ENCODE assay signal across 10 cellular contexts in genomic region chr1:211938473-211939080, GRCh38.
DNase-seq lines count a peak whose midpoint lies in the region; ATAC-seq and TF ChIP-seq lines count a peak whose summit lies in the region.
"Had no signal": no experiment of that assay in that cellular context is flagged by ENCODE, and none has a peak within 500 bp of the region (broad histone marks: within the 10 kb centered on the region; RNA-seq: fewer than 3 reads in every experiment).

No MANE protein-coding gene starts in this region.

- no peaks in the 10 kb centered on the region for H3K27me3 Mint-ChIP-seq in Calu3 (ENCODE audit: unreplicated experiment)

- WGBS in ovary, 3 donors = 3 to 10% (median 5%) methylated on average over 3 of the region's 3 CpGs

- no TSS peak for BruUV-seq in Calu3 (replicated peaks; lab: Mats Ljungman, UMichigan)

- H3K4me1 Mint-ChIP-seq in Calu3 (ENCODE audit: low read depth, unreplicated experiment) = no peaks in the 10 kb centered on the region

- no peaks in the 10 kb centered on the region for H3K9me3 ChIP-seq in ovary

- no peaks in the 10 kb centered on the region for H3K36me3 ChIP-seq in ovary

- TF ChIP-seq CTCF in ovary (IDR thresholded peaks at IDR 0.05) (no peak), Calu3 (IDR thresholded peaks at IDR 0.05; ENCODE audit: unreplicated experiment) (no peak)

- no peak overlapping the region for H3K27ac Mint-ChIP-seq in Calu3 (ENCODE audit: unreplicated experiment)

- TF ChIP-seq POLR2A in ovary (IDR thresholded peaks at IDR 0.05) = no peak

- H3K9me3 Mint-ChIP-seq in Calu3 (ENCODE audit: low read depth, unreplicated experiment) = no peaks in the 10 kb centered on the region

- peaks cover 7% of the 10 kb centered on the region for H3K36me3 Mint-ChIP-seq in Calu3 (ENCODE audit: insufficient read depth, unreplicated experiment)

- H3K4me3 Mint-ChIP-seq in Calu3 (ENCODE audit: low read depth, unreplicated experiment) = no peak overlapping the region

- peak; percentile 4 for DNase-seq in central memory CD4-positive, alpha-beta T cell
- DNase-seq in ovary (no peak), NCI-H1694 treated with DMSO at 0.1 percent for 48 hours (lab: John Stamatoyannopoulos, UW) (no peak), Calu3 (no peak)
- DNase-seq: activated CD8-positive, alpha-beta memory T cell treated with anti-CD3 and anti-CD28 coated beads for 24 hours; NCI-H1105; stimulated activated CD4-positive, alpha-beta T cell treated with anti-CD3 and anti-CD28 coated beads, Interleukin-4, amount 100 ng/mL, for 4 hours had no signal

- intact Hi-C loops in ovary (cut with DNase I) = no loop called here
- intact Hi-C loops in Calu3 (cut with micrococcal nuclease; ENCODE audit: unreplicated experiment) = no loop called here

- H3K4me3 ChIP-seq in ovary = peak overlapping the region; percentile 9

- peak overlapping the region in 1 of 2 donors; percentile 10 for H3K27ac ChIP-seq in ovary

- no peaks in the 10 kb centered on the region for H3K27me3 ChIP-seq in ovary

- TF ChIP-seq EP300 in ovary (IDR thresholded peaks at IDR 0.05) = no peak

- ATAC-seq in GM19035 (IDR thresholded peaks at IDR 0.05; ENCODE audit: unreplicated experiment) (peak; percentile 37), HG03135 (IDR thresholded peaks at IDR 0.05; ENCODE audit: unreplicated experiment) (peak; percentile 36), HG02970 (IDR thresholded peaks at IDR 0.05; ENCODE audit: low FRiP score, unreplicated experiment) (no peak)

- H3K4me1 ChIP-seq in ovary (ENCODE audit: insufficient read depth) = peaks cover 5% of the 10 kb centered on the region

- CTCF ChIA-PET in Calu3 (lab: Charles Lee) = interaction anchor here (0.6 kb wide), 1 partner anchor 354 kb away, joined by 3 read pairs; no protein-coding TSS in a partner anchor
